Comparison of ENCODE assay signal across 8 cellular contexts in genomic region chr3:27720899-27721716, GRCh38. TPM values are rescaled to one million over a fixed set of nuclear protein-coding genes. Genes with fewer than 3 reads are reported as not detected.
DNase-seq lines count a peak whose midpoint lies in the region; ATAC-seq, FAIRE-seq and TF ChIP-seq lines count a peak whose summit lies in the region.

No MANE protein-coding gene starts in this region.

- no peaks in the 10 kb centered on the region for H3K9me3 ChIP-seq in kidney (ENCODE audit: control insufficient read depth in 1 of 2, low read length in 2 of 2)
- H3K9me3 ChIP-seq in thoracic aorta, result no peaks in the 10 kb centered on the region

- ATAC-seq in HG03066 (IDR thresholded peaks at IDR 0.05; ENCODE audit: low read depth, unreplicated experiment), result peak; percentile 52
- no peak for ATAC-seq in thoracic aorta (ENCODE audit: insufficient number of reproducible peaks, low FRiP score, low read depth)
- ATAC-seq in GM18907 (IDR thresholded peaks at IDR 0.05; ENCODE audit: unreplicated experiment), result no peak
- no peak for ATAC-seq in HG02759 (IDR thresholded peaks at IDR 0.05; ENCODE audit: unreplicated experiment)
- ATAC-seq in GM18909 (IDR thresholded peaks at IDR 0.05; ENCODE audit: poor library complexity, unreplicated experiment), result no peak

- H3K9ac ChIP-seq in kidney (ENCODE audit: low read length in 2 of 2), result no peak overlapping the region

- FAIRE-seq in kidney (lab: Jason Lieb, UNC), result no peak

- no peaks in the 10 kb centered on the region for H3K9me3 Mint-ChIP-seq in activated naive CD8-positive, alpha-beta T cell treated with anti-CD3 and anti-CD28 coated beads for 36 hours

- H3K36me3 ChIP-seq in kidney (ENCODE audit: control insufficient read depth in 1 of 2, insufficient read depth in 2 of 2, low read length in 2 of 2), result no peaks in the 10 kb centered on the region
- H3K36me3 ChIP-seq in thoracic aorta, result no peaks in the 10 kb centered on the region

- TF ChIP-seq CTCF in kidney (IDR thresholded peaks at IDR 0.05; ENCODE audit: borderline replicate concordance, extremely low read depth, insufficient read depth) (no peak), thoracic aorta (IDR thresholded peaks at IDR 0.05) (no peak)

- DNase-seq in activated naive CD8-positive, alpha-beta T cell treated with anti-CD3 and anti-CD28 coated beads for 36 hours, result no peak
- peak; percentile 80 for DNase-seq in kidney
- DNase-seq in thoracic aorta (ENCODE audit: low spot score), result no peak

- peaks cover 55% of the 10 kb centered on the region for H3K27me3 Mint-ChIP-seq in activated naive CD8-positive, alpha-beta T cell treated with anti-CD3 and anti-CD28 coated beads for 36 hours

- no peak overlapping the region for H3K27ac Mint-ChIP-seq in activated naive CD8-positive, alpha-beta T cell treated with anti-CD3 and anti-CD28 coated beads for 36 hours

- no peaks in the 10 kb centered on the region for H3K27me3 ChIP-seq in thoracic aorta (replicated peaks; ENCODE audit: insufficient read depth)

- no peaks in the 10 kb centered on the region for H3K36me3 Mint-ChIP-seq in activated naive CD8-positive, alpha-beta T cell treated with anti-CD3 and anti-CD28 coated beads for 36 hours

- peaks cover 3 to 11% of the 10 kb centered on the region in 2 donors for H3K4me1 ChIP-seq in kidney (ENCODE audit: control insufficient read depth in 1 of 2, insufficient read depth in 1 of 2, low read depth in 1 of 2, low read length in 2 of 2)
- peaks cover 14 to 39% of the 10 kb centered on the region in 2 donors for H3K4me1 ChIP-seq in thoracic aorta (ENCODE audit: control insufficient read depth in 1 of 2, low read depth in 2 of 2)

- H3K4me3 ChIP-seq in GM08714 (ENCODE audit: low read length) (peak overlapping the region; percentile 66), kidney (ENCODE audit: low read length in 2 of 2) (peak overlapping the region; percentile 18 to 25), thoracic aorta (peak overlapping the region; percentile 68)

- H3K27ac ChIP-seq in kidney (ENCODE audit: low read depth in 2 of 2, low read length in 2 of 2) (no peak overlapping the region), thoracic aorta (no peak overlapping the region)

- peak overlapping the region; percentile 73 for H3K4me3 Mint-ChIP-seq in activated naive CD8-positive, alpha-beta T cell treated with anti-CD3 and anti-CD28 coated beads for 36 hours

- peaks cover 37% of the 10 kb centered on the region for H3K4me1 Mint-ChIP-seq in activated naive CD8-positive, alpha-beta T cell treated with anti-CD3 and anti-CD28 coated beads for 36 hours

- intact Hi-C loops in kidney (cut with DNase I), result no loop called here

RNA-seq across cellular contexts. Expression of gene EOMES, which starts 1.0 kb away (rescaled TPM):
- under 1 TPM; 0.50 to 0.97 TPM for total RNA-seq in activated naive CD8-positive, alpha-beta T cell treated with anti-CD3 and anti-CD28 coated beads for 36 hours
- total RNA-seq in kidney, result 1.3 TPM
- 0.22 TPM for polyA plus RNA-seq in kidney (ENCODE audit: insufficient read depth, low read depth, low replicate concordance)
- 1 to 10 TPM in 1 of 2 donors, under 1 TPM in 1; 0.63 to 4.6 TPM for total RNA-seq in thoracic aorta
